ENCODE assay signal across 16 cellular contexts in genomic region chr12:104827587-104827986, GRCh38.
DNase-seq lines count a peak whose midpoint lies in the region; ATAC-seq and TF ChIP-seq lines count a peak whose summit lies in the region.
"Had no signal": no experiment of that assay in that cellular context is flagged by ENCODE, and none has a peak within 500 bp of the region (broad histone marks: within the 10 kb centered on the region; RNA-seq: fewer than 3 reads in every experiment).

No MANE protein-coding gene starts in this region.

- H3K36me3 Mint-ChIP-seq in GM23338 (ENCODE audit: low read depth): peaks cover 20% of the 10 kb centered on the region

- H4K20me1 ChIP-seq in GM23338 (replicated peaks; ENCODE audit: insufficient read depth): no peaks in the 10 kb centered on the region

- no peak overlapping the region for H3K27ac ChIP-seq in GM23338 (ENCODE audit: low read depth)
- H3K27ac ChIP-seq in lower lobe of right lung: no peak overlapping the region
- H3K27ac ChIP-seq: SK-N-MC had no signal

- H3K27me3 ChIP-seq in GM23338 (ENCODE audit: insufficient read depth) (no peaks in the 10 kb centered on the region), lower lobe of right lung (ENCODE audit: low read depth) (no peaks in the 10 kb centered on the region)

- DNase-seq in DMS 273 (lab: John Stamatoyannopoulos, UW; ENCODE audit: unreplicated experiment) (peak; percentile 61), DMS 273 treated with DMSO at 0.1 percent for 48 hours (lab: John Stamatoyannopoulos, UW) (no peak), GM23338 (ENCODE audit: low spot score) (peak; percentile 76), cardiac fibroblast (ENCODE audit: low read depth in 2 of 2) (peak in 1 of 2 donors; percentile 38), lower lobe of right lung (no peak), anterior cingulate cortex (lab: John Stamatoyannopoulos, UW) (no peak), T-helper 1 cell (no peak), GM10248 (ENCODE audit: extremely low spot score) (no peak)
- DNase-seq: 8988T; activated naive CD8-positive, alpha-beta T cell treated with anti-CD3 and anti-CD28 coated beads for 36 hours; DMS153; effector memory CD4-positive, alpha-beta T cell; naive B cell; NCI-H1417 treated with DMSO at 0.1 percent for 48 hours; NCI-H774 had no signal

- POLR2A ChIA-PET in GM10248 (lab: Yijun Ruan, JAX): no interaction called here

- H3F3A ChIP-seq in GM23338 (replicated peaks; ENCODE audit: low read depth): no peaks in the 10 kb centered on the region

- H3K27ac Mint-ChIP-seq in GM23338: no peak overlapping the region
- H3K27ac Mint-ChIP-seq: activated naive CD8-positive, alpha-beta T cell treated with anti-CD3 and anti-CD28 coated beads for 36 hours had no signal

- no peak overlapping the region for H3K4me2 ChIP-seq in GM23338

- intact Hi-C loops in lower lobe of right lung (cut with DNase I): no loop called here

- no peaks in the 10 kb centered on the region for H3K36me3 ChIP-seq in GM23338 (ENCODE audit: insufficient read depth)
- no peaks in the 10 kb centered on the region for H3K36me3 ChIP-seq in lower lobe of right lung

- H2AFZ ChIP-seq in GM23338: no peak overlapping the region

- no peak overlapping the region for H3K4me3 Mint-ChIP-seq in GM23338
- H3K4me3 Mint-ChIP-seq: activated naive CD8-positive, alpha-beta T cell treated with anti-CD3 and anti-CD28 coated beads for 36 hours; naive B cell had no signal

- TF ChIP-seq CTCF in GM23338 (conservative IDR thresholded peaks at IDR 0.05; ENCODE audit: low read depth in 2 of 2) (peak; percentile 87 to 96), cardiac fibroblast (IDR thresholded peaks at IDR 0.05; ENCODE audit: low read depth, low read length) (peak; percentile 57), lower lobe of right lung (IDR thresholded peaks at IDR 0.05) (peak; percentile 31), GM10248 (IDR thresholded peaks at IDR 0.05; ENCODE audit: control extremely low read depth, extremely low read depth, low read depth, missing control alignments) (no peak)

- peaks cover 17% of the 10 kb centered on the region for H3K9me3 ChIP-seq in lower lobe of right lung

- H3K4me3 ChIP-seq in GM23338: no peak overlapping the region
- no peak overlapping the region for H3K4me3 ChIP-seq in cardiac fibroblast (replicated peaks in 1 of 2; ENCODE audit: low read depth in 2 of 2, low read length in 2 of 2)
- no peak overlapping the region for H3K4me3 ChIP-seq in lower lobe of right lung
- H3K4me3 ChIP-seq: SK-N-MC had no signal

- no peaks in the 10 kb centered on the region for H3K4me1 ChIP-seq in GM23338 (ENCODE audit: insufficient read depth)
- H3K4me1 ChIP-seq in lower lobe of right lung: no peaks in the 10 kb centered on the region

- H3K4me1 Mint-ChIP-seq in GM23338: no peaks in the 10 kb centered on the region

- no peaks in the 10 kb centered on the region for H3K79me2 ChIP-seq in GM23338 (replicated peaks; ENCODE audit: insufficient read depth)

- H3K27me3 Mint-ChIP-seq in GM23338 (ENCODE audit: insufficient read depth, low read depth, poor library complexity): no peaks in the 10 kb centered on the region
- H3K27me3 Mint-ChIP-seq: activated naive CD8-positive, alpha-beta T cell treated with anti-CD3 and anti-CD28 coated beads for 36 hours; naive B cell had no signal

- H3K9me3 Mint-ChIP-seq in GM23338: peaks cover 25% of the 10 kb centered on the region

- ATAC-seq in GM23338 (peak; percentile 91), lower lobe of right lung (no peak)

- CTCF ChIA-PET in GM10248 (lab: Yijun Ruan, JAX): interaction anchor here (1.9 kb wide), 1 partner anchor 37 kb away, joined by 6 read pairs; no protein-coding TSS in a partner anchor

- H3K9me2 ChIP-seq in GM23338 (ENCODE audit: insufficient read depth): no peaks in the 10 kb centered on the region

TF ChIP-seq in GM23338, 12 proteins besides CTCF, POLR2A, EP300 and RAD21:
- TF ChIP-seq ZNF114 (CRISPR knock-in tag; IDR thresholded peaks at IDR 0.05): no peak
- TF ChIP-seq ZNF331 (CRISPR knock-in tag; IDR thresholded peaks at IDR 0.05; ENCODE audit: low read depth): no peak
- no peak for TF ChIP-seq CREB1 (CRISPR knock-in tag; IDR thresholded peaks at IDR 0.05; ENCODE audit: low read depth)
- TF ChIP-seq REST (IDR thresholded peaks at IDR 0.05; ENCODE audit: unreplicated experiment): no peak
- TF ChIP-seq JUNB (IDR thresholded peaks at IDR 0.05; ENCODE audit: unreplicated experiment): no peak
- no peak for TF ChIP-seq STAT1 (IDR thresholded peaks at IDR 0.05; ENCODE audit: unreplicated experiment)
- TF ChIP-seq NANOG (IDR thresholded peaks at IDR 0.05; ENCODE audit: borderline replicate concordance): no peak
- TF ChIP-seq POLR2AphosphoS5 (IDR thresholded peaks at IDR 0.05; ENCODE audit: low read depth): no peak

Comparison
In these comparisons a context has a peak if more than half of its experiments do, and no peak if none do; other contexts are left out.
1. DNase-seq: peak in DMS 273 (single experiment) and GM23338 (single experiment); none in DMS 273 treated with DMSO at 0.1 percent for 48 hours (single experiment), lower lobe of right lung (single experiment), anterior cingulate cortex (0 of 58), T-helper 1 cell (0 of 5) and GM10248 (single experiment).